Comparison of ENCODE assay signal across 10 cellular contexts in genomic region chr1:7644906-7645750, GRCh38.
A peak's percentile ranks its signal among the peaks of the same experiment; 100 is the strongest.
DNase-seq lines count a peak whose midpoint lies in the region; ATAC-seq and TF ChIP-seq lines count a peak whose summit lies in the region.
"Had no signal": no experiment of that assay in that cellular context is flagged by ENCODE, and none has a peak within 500 bp of the region (broad histone marks: within the 10 kb centered on the region; RNA-seq: fewer than 3 reads in every experiment).

No MANE protein-coding gene starts in this region.

- H3K4me3 ChIP-seq in MM.1S (ENCODE audit: low read length) (no peak overlapping the region), smooth muscle cell (no peak overlapping the region), mesendoderm (ENCODE audit: low read length) (no peak overlapping the region), aorta (ENCODE audit: low read length in 2 of 2) (no peak overlapping the region)

- H3K27ac ChIP-seq in MM.1S (ENCODE audit: low read length), result no peak overlapping the region
- peak overlapping the region; percentile 70 for H3K27ac ChIP-seq in smooth muscle cell (ENCODE audit: low read depth)
- H3K27ac ChIP-seq in mesendoderm (ENCODE audit: low read depth, low read length), result no peak overlapping the region
- no peak overlapping the region for H3K27ac ChIP-seq in aorta (ENCODE audit: low read depth in 1 of 2, low read length in 2 of 2)

- no peak overlapping the region for H2AK5ac ChIP-seq in mesendoderm (ENCODE audit: low read length)

- no peak overlapping the region for H3K56ac ChIP-seq in mesendoderm (ENCODE audit: low read length)

- intact Hi-C loops in Right ventricle myocardium superior (cut with DNase I) (loop anchor here (5.0 to 10.0 kb wide), 3 partner anchors 190 to 923 kb away; no protein-coding TSS in a partner anchor), aorta (cut with DNase I) (loop anchor here (5.0 to 10.0 kb wide), 6 partner anchors 190 to 920 kb away; no protein-coding TSS in a partner anchor)

- H3K4me2 ChIP-seq in MM.1S (ENCODE audit: low read depth, low read length) (no peak overlapping the region), smooth muscle cell (no peak overlapping the region), mesendoderm (ENCODE audit: low read length) (no peak overlapping the region)

- H4K8ac ChIP-seq in mesendoderm (ENCODE audit: low read depth, low read length), result no peak overlapping the region

- peak; percentile 30 for DNase-seq in MM.1S
- DNase-seq in NCI-H774 (lab: John Stamatoyannopoulos, UW), result peak; percentile 77
- peak; percentile 75 for DNase-seq in Right ventricle myocardium superior
- no peak for DNase-seq in smooth muscle cell (lab: John Stamatoyannopoulos, UW; ENCODE audit: unreplicated experiment)
- no peak for DNase-seq in mesendoderm
- DNase-seq in aorta, result no peak
- DNase-seq: activated T-cell treated with anti-CD3 and anti-CD28 coated beads, Interleukin-2, amount 50 U/mL, for 4 hours; H9 had no signal

- ATAC-seq in Right ventricle myocardium superior (ENCODE audit: poor library complexity), result peak; percentile 80
- ATAC-seq in aorta (ENCODE audit: low FRiP score), result no peak
- ATAC-seq in GM19455 (IDR thresholded peaks at IDR 0.05; ENCODE audit: unreplicated experiment), result no peak
- ATAC-seq: activated T-cell treated with anti-CD3 and anti-CD28 coated beads, Interleukin-2, amount 50 U/mL, for 4 hours; natural killer cell treated with Interleukin-12 subunit alpha and Interleukin-12 subunit beta and Interleukin-15 and Interleukin-18, amount 100 ng/mL, for 72 hours had no signal

- H3K79me1 ChIP-seq in mesendoderm (ENCODE audit: low read length), result no peaks in the 10 kb centered on the region

- no peak overlapping the region for H3K23ac ChIP-seq in mesendoderm (ENCODE audit: low read length)

- H3K79me2 ChIP-seq in MM.1S (ENCODE audit: low read length), result no peaks in the 10 kb centered on the region
- H3K79me2 ChIP-seq in smooth muscle cell (ENCODE audit: low read depth), result no peaks in the 10 kb centered on the region
- H3K79me2 ChIP-seq in mesendoderm (ENCODE audit: control insufficient read depth, insufficient read depth, low read length), result no peaks in the 10 kb centered on the region

- H2BK120ac ChIP-seq in mesendoderm (ENCODE audit: low read depth, low read length), result no peak overlapping the region

- H2AFZ ChIP-seq in MM.1S (ENCODE audit: low read length), result no peak overlapping the region
- no peak overlapping the region for H2AFZ ChIP-seq in smooth muscle cell (ENCODE audit: low read depth)

- H3K9me3 ChIP-seq in MM.1S (replicated peaks; ENCODE audit: insufficient read depth, low read length) (no peaks in the 10 kb centered on the region), smooth muscle cell (replicated peaks; ENCODE audit: low read depth) (no peaks in the 10 kb centered on the region), aorta (ENCODE audit: control insufficient read depth, low read length) (no peaks in the 10 kb centered on the region)

- H3K9ac ChIP-seq in MM.1S (ENCODE audit: low read length) (no peak overlapping the region), smooth muscle cell (ENCODE audit: low read depth) (peak overlapping the region; percentile 19), mesendoderm (ENCODE audit: low read length) (no peak overlapping the region)

- no peak overlapping the region for H3K4ac ChIP-seq in mesendoderm (ENCODE audit: low read depth, low read length)

- WGBS in smooth muscle cell (ENCODE audit: low lambda C conversion rate), result 75% methylated on average over 16 of the region's 16 CpGs
- no CpG with 5 or more reads among the region's 16 CpGs for WGBS in mesendoderm (ENCODE audit: extremely low coverage, insufficient coverage, low lambda C conversion rate)
- 46 to 49% methylated on average over 16 of the region's 16 CpGs for WGBS in aorta, 2 donors

- no peak overlapping the region for H2BK5ac ChIP-seq in mesendoderm (ENCODE audit: low read length)

- H4K20me1 ChIP-seq in MM.1S (ENCODE audit: insufficient read depth, low read length), result no peaks in the 10 kb centered on the region
- H4K20me1 ChIP-seq in smooth muscle cell (ENCODE audit: low read depth), result no peaks in the 10 kb centered on the region

- no peaks in the 10 kb centered on the region for H3F3A ChIP-seq in MM.1S (ENCODE audit: insufficient read depth, low read length)
- H3F3A ChIP-seq in smooth muscle cell (ENCODE audit: low read depth), result peaks cover 6% of the 10 kb centered on the region

- H3K18ac ChIP-seq in mesendoderm (ENCODE audit: low read length), result no peak overlapping the region

- TF ChIP-seq CTCF in MM.1S (IDR thresholded peaks at IDR 0.05; ENCODE audit: low read length) (no peak), smooth muscle cell (IDR thresholded peaks at IDR 0.05; ENCODE audit: borderline replicate concordance, insufficient read depth, poor library complexity, severe bottlenecking) (no peak)

- H3K27me3 ChIP-seq in MM.1S (replicated peaks; ENCODE audit: insufficient read depth, low read length) (peaks cover 74% of the 10 kb centered on the region), smooth muscle cell (ENCODE audit: low read depth) (no peaks in the 10 kb centered on the region), mesendoderm (ENCODE audit: insufficient read depth, low read length, poor library complexity) (no peaks in the 10 kb centered on the region), aorta (ENCODE audit: control insufficient read depth in 1 of 2, insufficient read depth in 2 of 2, low read length in 1 of 2) (no peaks in the 10 kb centered on the region)

- H3K9me2 ChIP-seq in MM.1S (replicated peaks; ENCODE audit: insufficient read depth, low read length), result no peaks in the 10 kb centered on the region

- no peak overlapping the region for H4K5ac ChIP-seq in mesendoderm (ENCODE audit: low read length)

- H3K4me1 ChIP-seq in MM.1S (ENCODE audit: low read length) (no peaks in the 10 kb centered on the region), smooth muscle cell (ENCODE audit: low read depth) (peaks cover 7% of the 10 kb centered on the region), mesendoderm (ENCODE audit: control insufficient read depth, low read depth, low read length) (no peaks in the 10 kb centered on the region), aorta (ENCODE audit: control insufficient read depth in 1 of 2, insufficient read depth in 2 of 2, low read length in 2 of 2) (no peaks in the 10 kb centered on the region)

- no peak overlapping the region for H2BK15ac ChIP-seq in mesendoderm (replicated peaks; ENCODE audit: low read depth)

- H3K36me3 ChIP-seq in MM.1S (replicated peaks; ENCODE audit: insufficient read depth, low read length) (no peaks in the 10 kb centered on the region), smooth muscle cell (ENCODE audit: low read depth) (no peaks in the 10 kb centered on the region), mesendoderm (ENCODE audit: control insufficient read depth, insufficient read depth, low read length) (no peaks in the 10 kb centered on the region), aorta (ENCODE audit: control insufficient read depth in 1 of 2, insufficient read depth in 2 of 2, low read length in 1 of 2) (no peaks in the 10 kb centered on the region)

Comparison
In these comparisons a context has a peak if more than half of its experiments do, and no peak if none do; other contexts are left out.
1. DNase-seq: peak in MM.1S (single experiment), NCI-H774 (single experiment) and Right ventricle myocardium superior (single experiment); none in smooth muscle cell (single experiment), mesendoderm (single experiment) and aorta (0 of 2).